In genomic region chr13:106561551-106562170, GRCh38 we compare ENCODE assay signal across 9 cellular contexts. TPM values are rescaled to one million over a fixed set of nuclear protein-coding genes. Genes with fewer than 3 reads are reported as not detected.
DNase-seq lines count a peak whose midpoint lies in the region; ATAC-seq and TF ChIP-seq lines count a peak whose summit lies in the region.
"Had no signal": no experiment of that assay in that cellular context is flagged by ENCODE, and none has a peak within 500 bp of the region (broad histone marks: within the 10 kb centered on the region; RNA-seq: fewer than 3 reads in every experiment).

No MANE protein-coding gene starts in this region.

- H3K4me3 ChIP-seq in AG04450 (ENCODE audit: low read depth, low read length) (no peak overlapping the region), mesendoderm (ENCODE audit: low read length) (no peak overlapping the region), thoracic aorta (peak overlapping the region; percentile 34)
- H3K4me3 ChIP-seq: thyroid gland had no signal

- no peak overlapping the region for H3K4ac ChIP-seq in mesendoderm (ENCODE audit: low read depth, low read length)

- H2AK5ac ChIP-seq in mesendoderm (ENCODE audit: low read length): no peak overlapping the region

- no peaks in the 10 kb centered on the region for H3K27me3 ChIP-seq in AG04450 (ENCODE audit: control insufficient read depth, insufficient read depth, low read length)
- no peaks in the 10 kb centered on the region for H3K27me3 ChIP-seq in mesendoderm (ENCODE audit: insufficient read depth, low read length, poor library complexity)
- no peaks in the 10 kb centered on the region for H3K27me3 ChIP-seq in thoracic aorta (replicated peaks; ENCODE audit: insufficient read depth)
- H3K27me3 ChIP-seq: thyroid gland had no signal

- H3K79me1 ChIP-seq in mesendoderm (ENCODE audit: low read length): no peaks in the 10 kb centered on the region

- no CpG with 5 or more reads among the region's 6 CpGs for WGBS in mesendoderm (ENCODE audit: extremely low coverage, insufficient coverage, low lambda C conversion rate)

- POLR2A ChIA-PET in AG04450 (lab: Yijun Ruan, JAX): no interaction called here

- CTCF ChIA-PET in AG04450 (lab: Charles Lee): interaction anchor here (0.8 to 2.9 kb wide), 2 partner anchors 25 to 582 kb away, joined by 3 to 12 read pairs; no protein-coding TSS in a partner anchor

- H3K27me3 Mint-ChIP-seq in activated naive CD8-positive, alpha-beta T cell treated with anti-CD3 and anti-CD28 coated beads, Interleukin-2, amount 50 U/mL, for 24 hours: no peaks in the 10 kb centered on the region

- H3K4me1 ChIP-seq in mesendoderm (ENCODE audit: control insufficient read depth, low read depth, low read length): peaks cover 20% of the 10 kb centered on the region
- peaks cover 56 to 75% of the 10 kb centered on the region in 2 donors for H3K4me1 ChIP-seq in thoracic aorta (ENCODE audit: control insufficient read depth in 1 of 2, low read depth in 2 of 2)

- H3K27ac ChIP-seq in AG04450 (ENCODE audit: low read depth, low read length) (peak overlapping the region; percentile 13), mesendoderm (ENCODE audit: low read depth, low read length) (no peak overlapping the region), thoracic aorta (no peak overlapping the region)
- H3K27ac ChIP-seq: thyroid gland had no signal

- no peak overlapping the region for H4K8ac ChIP-seq in mesendoderm (ENCODE audit: low read depth, low read length)

- H3K9me3 ChIP-seq in AG04450 (ENCODE audit: control insufficient read depth, insufficient read depth, low read length) (no peaks in the 10 kb centered on the region), thoracic aorta (no peaks in the 10 kb centered on the region)
- H3K9me3 ChIP-seq: thyroid gland had no signal

- H3K79me2 ChIP-seq in mesendoderm (ENCODE audit: control insufficient read depth, insufficient read depth, low read length): peaks cover 83% of the 10 kb centered on the region

- ATAC-seq in GM19455 (IDR thresholded peaks at IDR 0.05; ENCODE audit: unreplicated experiment) (peak; percentile 60), HG03520 (IDR thresholded peaks at IDR 0.05; ENCODE audit: unreplicated experiment) (peak; percentile 85), thoracic aorta (ENCODE audit: insufficient number of reproducible peaks, low FRiP score, low read depth) (no peak)
- peak; percentile 96 for ATAC-seq in activated naive CD8-positive, alpha-beta T cell treated with anti-CD3 and anti-CD28 coated beads, Interleukin-2, amount 50 U/mL, for 24 hours

- H3K4me2 ChIP-seq in mesendoderm (ENCODE audit: low read length): no peak overlapping the region

- H3K9ac ChIP-seq in mesendoderm (ENCODE audit: low read length): no peak overlapping the region

- H4K5ac ChIP-seq in mesendoderm (ENCODE audit: low read length): no peak overlapping the region

- no peak overlapping the region for H2BK5ac ChIP-seq in mesendoderm (ENCODE audit: low read length)

- H3K4me3 Mint-ChIP-seq in activated naive CD8-positive, alpha-beta T cell treated with anti-CD3 and anti-CD28 coated beads, Interleukin-2, amount 50 U/mL, for 24 hours: peak overlapping the region; percentile 53

- no peak overlapping the region for H2BK15ac ChIP-seq in mesendoderm (replicated peaks; ENCODE audit: low read depth)

- DNase-seq in AG04450 (ENCODE audit: low read depth, low spot score): no peak
- DNase-seq in activated naive CD8-positive, alpha-beta T cell treated with anti-CD3 and anti-CD28 coated beads, Interleukin-2, amount 50 U/mL, for 24 hours: peak; percentile 47
- peak; percentile 30 for DNase-seq in mesendoderm
- DNase-seq in thoracic aorta (ENCODE audit: low spot score): no peak
- DNase-seq in hepatic stellate cell (ENCODE audit: low spot score): no peak
- no peak for DNase-seq in LoVo (ENCODE audit: low spot score)

- H3K9me3 Mint-ChIP-seq in activated naive CD8-positive, alpha-beta T cell treated with anti-CD3 and anti-CD28 coated beads, Interleukin-2, amount 50 U/mL, for 24 hours: no peaks in the 10 kb centered on the region

- H2BK120ac ChIP-seq in mesendoderm (ENCODE audit: low read depth, low read length): no peak overlapping the region

- no peak overlapping the region for H3K23ac ChIP-seq in mesendoderm (ENCODE audit: low read length)

- H3K36me3 ChIP-seq in mesendoderm (ENCODE audit: control insufficient read depth, insufficient read depth, low read length): peaks cover 2% of the 10 kb centered on the region
- H3K36me3 ChIP-seq in thoracic aorta: peaks cover 6% of the 10 kb centered on the region

- peaks cover 49% of the 10 kb centered on the region for H3K36me3 Mint-ChIP-seq in activated naive CD8-positive, alpha-beta T cell treated with anti-CD3 and anti-CD28 coated beads, Interleukin-2, amount 50 U/mL, for 24 hours (ENCODE audit: low read depth)

- TF ChIP-seq CTCF in AG04450 (IDR thresholded peaks at IDR 0.05; ENCODE audit: low read depth, low read length) (no peak), thoracic aorta (IDR thresholded peaks at IDR 0.05) (no peak)

- H3K4me1 Mint-ChIP-seq in activated naive CD8-positive, alpha-beta T cell treated with anti-CD3 and anti-CD28 coated beads, Interleukin-2, amount 50 U/mL, for 24 hours: peaks cover 79% of the 10 kb centered on the region

- H3K56ac ChIP-seq in mesendoderm (ENCODE audit: low read length): no peak overlapping the region

- peak overlapping the region; percentile 83 for H3K27ac Mint-ChIP-seq in activated naive CD8-positive, alpha-beta T cell treated with anti-CD3 and anti-CD28 coated beads, Interleukin-2, amount 50 U/mL, for 24 hours

- peak overlapping the region; percentile 68 for H3K18ac ChIP-seq in mesendoderm (ENCODE audit: low read length)

RNA-seq across cellular contexts. Expression of gene ARGLU1, which starts 6.3 kb away (rescaled TPM):
- polyA plus RNA-seq in AG04450 (2011; rRNA removed): 53.3 and 80.3 TPM in 2 replicates
- 7.6 and 11.6 TPM in 2 replicates for polyA minus RNA-seq in AG04450 (2011; rRNA and poly(A)+ RNA removed)
- 93.9 TPM for polyA plus RNA-seq in mesendoderm (2013, experiment 1 of 2)
- polyA plus RNA-seq in mesendoderm (2013, experiment 2 of 2): 92.1 TPM
- 100 to 1,000 TPM; 112 to 159 TPM for total RNA-seq in thoracic aorta

RNA-seq across cellular contexts. Expression of gene EFNB2, which starts 26.2 kb away (rescaled TPM):
- 2.6 and 3.0 TPM in 2 replicates for polyA plus RNA-seq in AG04450 (2011; rRNA removed)
- 4.0 and 4.6 TPM in 2 replicates for polyA minus RNA-seq in AG04450 (2011; rRNA and poly(A)+ RNA removed)
- polyA plus RNA-seq in mesendoderm (2013, experiment 1 of 2): 29.5 TPM
- polyA plus RNA-seq in mesendoderm (2013, experiment 2 of 2): 30.1 TPM
- 10 to 100 TPM; 27.2 to 45.2 TPM for total RNA-seq in thoracic aorta

Comparison
In these comparisons a context has a peak if more than half of its experiments do, and no peak if none do; other contexts are left out.
1. DNase-seq: peak in activated naive CD8-positive, alpha-beta T cell treated with anti-CD3 and anti-CD28 coated beads, Interleukin-2, amount 50 U/mL, for 24 hours (single experiment) and mesendoderm (single experiment); none in AG04450 (single experiment), thoracic aorta (single experiment), hepatic stellate cell (single experiment) and LoVo (single experiment).